1 cellular context compared by ENCODE assay signal in genomic region chr6:134734312-134734869, GRCh38.
TF ChIP-seq lines count a peak whose summit lies in the region.

No MANE protein-coding gene starts in this region.

TF ChIP-seq in IMR-90, 13 proteins besides CTCF, POLR2A, EP300 and RAD21 (continued from another document):
- TF ChIP-seq USF2 (IDR thresholded peaks at IDR 0.05; ENCODE audit: low read depth, low read length) (no peak), MXI1 (IDR thresholded peaks at IDR 0.05; ENCODE audit: borderline replicate concordance, low read depth, low read length) (no peak), FOS (IDR thresholded peaks at IDR 0.05; ENCODE audit: low read depth, low read length) (no peak), NFE2L2 (IDR thresholded peaks at IDR 0.05; ENCODE audit: low read depth, low read length) (no peak), BHLHE40 (IDR thresholded peaks at IDR 0.05; ENCODE audit: low read depth, low read length) (no peak), MAZ (IDR thresholded peaks at IDR 0.05; ENCODE audit: borderline replicate concordance, low read depth, low read length) (no peak), RCOR1 (IDR thresholded peaks at IDR 0.05; ENCODE audit: insufficient replicate concordance, low read length) (no peak), CEBPB (IDR thresholded peaks at IDR 0.05; ENCODE audit: low read depth, low read length) (no peak), RFX5 (IDR thresholded peaks at IDR 0.05; ENCODE audit: low read depth, low read length) (no peak), CHD1 (IDR thresholded peaks at IDR 0.05; ENCODE audit: low read depth, low read length) (no peak), SMC3 (IDR thresholded peaks at IDR 0.05; ENCODE audit: low read depth, low read length) (no peak)
